In genomic region chr6:92682999-92683398, GRCh38 we compare ENCODE assay signal across 17 cellular contexts.
"Had no signal": no experiment of that assay in that cellular context is flagged by ENCODE, and none has a peak within 500 bp of the region (broad histone marks: within the 10 kb centered on the region; RNA-seq: fewer than 3 reads in every experiment).

No MANE protein-coding gene starts in this region.

- H3K9ac ChIP-seq: parathyroid adenoma had no signal

- H3K4me2 ChIP-seq: hepatocyte had no signal

- H3K4me3 ChIP-seq: hepatocyte, left ventricle myocardium inferior, lower lobe of right lung, psoas muscle, sigmoid colon had no signal

- H3K36me3 ChIP-seq: left ventricle myocardium inferior, lower lobe of right lung, sigmoid colon had no signal

- DNase-seq: dermis blood vessel endothelial cell; effector CD4-positive, alpha-beta T cell; foreskin melanocyte; head of caudate nucleus; kidney; left cardiac atrium; left ventricle myocardium inferior; lower lobe of right lung; midbrain; psoas muscle; sigmoid colon; small intestine; stimulated activated CD4-positive, alpha-beta T cell treated with anti-CD3 and anti-CD28 coated beads, Interleukin-2, amount 100 ng/mL, for 48 hours; stimulated activated naive CD4-positive, alpha-beta T cell treated with Interleukin-2 at 50 U/mL for 16 hours had no signal

- H3K79me2 ChIP-seq: hepatocyte, parathyroid adenoma had no signal

- H3K27me3 ChIP-seq: hepatocyte, sigmoid colon had no signal

- H3K4me1 ChIP-seq: left ventricle myocardium inferior, lower lobe of right lung, parathyroid adenoma, psoas muscle had no signal

- H3K9me3 ChIP-seq: left ventricle myocardium inferior, lower lobe of right lung, psoas muscle, sigmoid colon had no signal

- H2AFZ ChIP-seq: hepatocyte had no signal

- H3K27ac ChIP-seq: hepatocyte, left ventricle myocardium inferior, lower lobe of right lung, parathyroid adenoma, psoas muscle, sigmoid colon had no signal

- ATAC-seq: left cardiac atrium; lower lobe of right lung; natural killer cell treated with Interleukin-12 subunit alpha and Interleukin-12 subunit beta and Interleukin-15 and Interleukin-18, amount 100 ng/mL, for 72 hours; psoas muscle had no signal
